23 cellular contexts compared by ENCODE assay signal in genomic region chr2:15803987-15804619, GRCh38.
"Had no signal": no experiment of that assay in that cellular context is flagged by ENCODE, and none has a peak within 500 bp of the region (broad histone marks: within the 10 kb centered on the region; RNA-seq: fewer than 3 reads in every experiment).

No MANE protein-coding gene starts in this region.

- FAIRE-seq: colon, endothelial cell of umbilical vein, frontal cortex had no signal

- H2AFZ ChIP-seq: hepatocyte had no signal

- H3K4me1 ChIP-seq: foreskin keratinocyte, gastroesophageal sphincter, left lung, lower lobe of right lung had no signal

- H3K4me3 ChIP-seq: coronary artery, dorsolateral prefrontal cortex, esophagus muscularis mucosa, gastroesophageal sphincter, heart left ventricle, hepatocyte, left lung, lower lobe of right lung, mucosa of descending colon had no signal

- ATAC-seq: foreskin keratinocyte, gastroesophageal sphincter, heart left ventricle, left cardiac atrium, left lung, left ventricle myocardium superior, lower lobe of right lung, mucosa of descending colon had no signal

- H3K27ac ChIP-seq: coronary artery, esophagus muscularis mucosa, foreskin keratinocyte, gastroesophageal sphincter, heart left ventricle, hepatocyte, left lung, lower lobe of right lung had no signal

- H3K4me2 ChIP-seq: hepatocyte had no signal

- DNase-seq: dermis blood vessel endothelial cell; dorsolateral prefrontal cortex; effector CD4-positive, alpha-beta T cell; effector memory CD4-positive, alpha-beta T cell; foreskin keratinocyte; heart left ventricle; hypothalamus; immature natural killer cell; islet precursor cell; left cardiac atrium; left lung; left ventricle myocardium superior; lower lobe of right lung; mesendoderm; mucosa of descending colon; naive B cell had no signal

- H3K27me3 ChIP-seq: dorsolateral prefrontal cortex, esophagus muscularis mucosa, foreskin keratinocyte, gastroesophageal sphincter, hepatocyte, left lung had no signal

- H3K36me3 Mint-ChIP-seq: immature natural killer cell, naive B cell had no signal

- H3K4me3 Mint-ChIP-seq: immature natural killer cell, naive B cell had no signal

- H3K27ac Mint-ChIP-seq: immature natural killer cell, naive B cell had no signal

- H3K9me3 ChIP-seq: esophagus muscularis mucosa, gastroesophageal sphincter, heart left ventricle, left lung, lower lobe of right lung, mucosa of descending colon had no signal

- H3K36me3 ChIP-seq: esophagus muscularis mucosa, gastroesophageal sphincter, heart left ventricle, left lung, lower lobe of right lung had no signal

- H3K4me1 Mint-ChIP-seq: immature natural killer cell had no signal

- H3K79me2 ChIP-seq: hepatocyte had no signal

- H3K9me3 Mint-ChIP-seq: immature natural killer cell had no signal
